18 cellular contexts compared by ENCODE assay signal in the genomic region with DNA sequence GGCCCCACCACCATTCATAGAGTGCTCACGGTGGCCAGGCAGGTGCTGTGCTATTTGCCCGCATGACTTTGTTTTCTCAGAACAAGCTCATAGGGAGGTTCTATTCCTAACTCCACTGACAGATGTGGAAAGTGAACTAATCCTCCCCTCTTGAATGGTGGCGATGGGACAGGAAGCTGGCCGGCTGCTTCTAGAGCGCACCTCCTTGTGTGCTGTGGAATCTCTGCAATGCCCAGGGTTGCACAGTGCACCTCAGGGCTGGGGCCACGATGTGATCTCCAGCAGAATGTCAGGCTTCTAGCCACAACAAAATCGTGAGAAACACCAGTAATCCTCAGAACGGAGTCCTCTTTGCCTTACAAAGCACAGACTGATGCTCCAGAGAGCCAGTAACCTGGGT. TPM values are rescaled to one million over a fixed set of nuclear protein-coding genes. Genes with fewer than 3 reads are reported as not detected.
A peak's percentile ranks its signal among the peaks of the same experiment; 100 is the strongest.
DNase-seq lines count a peak whose midpoint lies in the region; ATAC-seq, FAIRE-seq and TF ChIP-seq lines count a peak whose summit lies in the region.
"Had no signal": no experiment of that assay in that cellular context is flagged by ENCODE, and none has a peak within 500 bp of the region (broad histone marks: within the 10 kb centered on the region; RNA-seq: fewer than 3 reads in every experiment).

No MANE protein-coding gene starts in this region.

- no peaks in the 10 kb centered on the region for H3K79me2 ChIP-seq in HepG2 (ENCODE audit: insufficient read depth, low read length)

- H3K27ac ChIP-seq in HepG2 (ENCODE audit: extremely low read length, insufficient read depth, low read length) (no peak overlapping the region), right lobe of liver (no peak overlapping the region), mesodermal cell (ENCODE audit: low read depth, low read length, severe bottlenecking) (peak overlapping the region; percentile 5)
- H3K27ac ChIP-seq: HL-60 had no signal

- H3K9ac ChIP-seq in HepG2 (ENCODE audit: insufficient read depth, low read depth, low read length): no peak overlapping the region

- H3K9me3 ChIP-seq in HepG2 (ENCODE audit: low read length) (no peaks in the 10 kb centered on the region), right lobe of liver (no peaks in the 10 kb centered on the region), mesodermal cell (ENCODE audit: control insufficient read depth, low read length) (no peaks in the 10 kb centered on the region)

- H3K4me1 ChIP-seq in HepG2 (ENCODE audit: insufficient read depth, low read length): peaks cover 53% of the 10 kb centered on the region
- H3K4me1 ChIP-seq in right lobe of liver: no peaks in the 10 kb centered on the region
- H3K4me1 ChIP-seq in mesodermal cell (ENCODE audit: control insufficient read depth, insufficient read depth, low read length, poor library complexity, severe bottlenecking): no peaks in the 10 kb centered on the region

- H3K4me3 ChIP-seq in HepG2 (replicated peaks in 1 of 3; ENCODE audit: insufficient read depth in 1 of 3, low read depth in 2 of 3, low read length in 3 of 3) (peak overlapping the region in 1 of 3 experiments; percentile 21; a peak in 1 of 6 replicates), right lobe of liver (no peak overlapping the region), choroid plexus epithelial cell (ENCODE audit: low read depth, low read length) (no peak overlapping the region), mesodermal cell (ENCODE audit: extremely low read depth, insufficient read depth, low read length, poor library complexity, severe bottlenecking) (no peak overlapping the region)

- peak; percentile 51 for ATAC-seq in HepG2
- ATAC-seq in right lobe of liver: no peak

- no TSS peak for BruUV-seq in HepG2 (replicated peaks; lab: Mats Ljungman, UMichigan)

- TF ChIP-seq CTCF in HepG2 (CRISPR knock-in tag; IDR thresholded peaks at IDR 0.05): no peak
- no peak for TF ChIP-seq CTCF in right lobe of liver (IDR thresholded peaks at IDR 0.05)
- TF ChIP-seq CTCF in choroid plexus epithelial cell (conservative IDR thresholded peaks at IDR 0.05; ENCODE audit: low read depth, low read length): no peak

- DNase-seq in HepG2 (ENCODE audit: low spot score): no peak
- no peak for DNase-seq in right lobe of liver
- DNase-seq in choroid plexus epithelial cell (ENCODE audit: low read depth): peak; percentile 63
- no peak for DNase-seq in posterior vena cava (ENCODE audit: low spot score)
- no peak for DNase-seq in dedifferentiated amniotic fluid mesenchymal stem cell (ENCODE audit: extremely low spot score)
- no peak for DNase-seq in NCI-H1105 (lab: John Stamatoyannopoulos, UW)
- DNase-seq in T-helper 2 cell: no peak
- DNase-seq: 8988T, HFFc6, NCI-H187 treated with DMSO at 0.1 percent for 48 hours, Right ventricle myocardium superior had no signal

- in situ Hi-C loops in HepG2 (cut with HindIII; ENCODE audit: extremely low pct_ligation_motif_present, low pct_unique_long_range_greater_than_20kb): loop anchor here (10.0 kb wide), 1 partner anchor 236 kb away; no protein-coding TSS in a partner anchor

- TF ChIP-seq RAD21 in HepG2 (CRISPR knock-in tag; IDR thresholded peaks at IDR 0.05): no peak

- no peak overlapping the region for H2AFZ ChIP-seq in HepG2 (ENCODE audit: low read length)

- FAIRE-seq in HepG2 (lab: Jason Lieb, UNC): no peak
- FAIRE-seq: G401.6, H54, RCC 7860 had no signal

- no peak for TF ChIP-seq POLR2A in HepG2 (IDR thresholded peaks at IDR 0.05; ENCODE audit: insufficient read depth in 1 of 2, low read depth in 2 of 2, low read length in 2 of 2)
- TF ChIP-seq POLR2A in right lobe of liver (IDR thresholded peaks at IDR 0.05): no peak

- H3K27me3 ChIP-seq in HepG2 (ENCODE audit: control insufficient read depth in 1 of 2, insufficient read depth in 2 of 2, low read length in 2 of 2): no peaks in the 10 kb centered on the region
- no peaks in the 10 kb centered on the region for H3K27me3 ChIP-seq in right lobe of liver

- CTCF ChIA-PET in HepG2 (lab: Yijun Ruan, JAX; ENCODE audit: low intra/inter-chr PET ratio, low total read pairs): interaction anchor here (0.6 to 1.5 kb wide), 3 partner anchors 9 to 108 kb away, joined by 3 to 6 read pairs (median 3); no protein-coding TSS in a partner anchor

- POLR2A ChIA-PET in HepG2 (lab: Yijun Ruan, JAX): interaction anchor here (0.5 to 1.9 kb wide), 2 partner anchors 54 to 1684 kb away, joined by 3 to 4 read pairs; a partner anchor contains a TSS

- no peak for TF ChIP-seq EP300 in HepG2 (IDR thresholded peaks at IDR 0.05; ENCODE audit: low read depth in 2 of 2, low read length in 2 of 2)
- TF ChIP-seq EP300 in HepG2 (CRISPR knock-in tag; IDR thresholded peaks at IDR 0.05; ENCODE audit: borderline replicate concordance): no peak

- H3K36me3 ChIP-seq in HepG2 (replicated peaks in 1 of 2; ENCODE audit: control insufficient read depth in 1 of 2, insufficient read depth in 2 of 2, low read length in 2 of 2): no peaks in the 10 kb centered on the region
- no peaks in the 10 kb centered on the region for H3K36me3 ChIP-seq in right lobe of liver
- H3K36me3 ChIP-seq in mesodermal cell (ENCODE audit: control insufficient read depth, insufficient read depth, low read length): no peaks in the 10 kb centered on the region

- WGBS in HepG2 (ENCODE audit: low lambda C conversion rate): 39% methylated on average over 6 of the region's 8 CpGs
- 50% methylated on average over 3 of the region's 8 CpGs for WGBS in right lobe of liver (ENCODE audit: insufficient coverage, low coverage, low lambda C conversion rate, missing lambda C conversion rate)
- WGBS in mesodermal cell (ENCODE audit: insufficient coverage in 2 of 2), 2 experiments: 77 to 79% methylated on average over 6 to 8 of the region's 8 CpGs

- peak overlapping the region; percentile 33 for H3K4me2 ChIP-seq in HepG2 (ENCODE audit: low read depth, low read length)

- H4K20me1 ChIP-seq in HepG2 (ENCODE audit: insufficient read depth, low read length): no peaks in the 10 kb centered on the region

- intact Hi-C loops in HepG2 (cut with micrococcal nuclease; ENCODE audit: unreplicated experiment) (loop anchor here (2.0 to 5.0 kb wide), 2 partner anchors 222 to 232 kb away; no protein-coding TSS in a partner anchor), right lobe of liver (cut with DNase I) (no loop called here), posterior vena cava (cut with DNase I) (no loop called here)

TF ChIP-seq in HepG2, 621 proteins besides CTCF, POLR2A, EP300 and RAD21:
- TF ChIP-seq TEAD3 (CRISPR knock-in tag; optimal IDR thresholded peaks at IDR 0.05; ENCODE audit: borderline replicate concordance) (peak; percentile 15), BCL6 (CRISPR knock-in tag; IDR thresholded peaks at IDR 0.05) (0 out of 2 replicates have a peak, but pooled peaks have one; percentile 13), ZNF232 (CRISPR knock-in tag; IDR thresholded peaks at IDR 0.05; ENCODE audit: borderline replicate concordance) (no peak)
- TF ChIP-seq, protein P1, sequence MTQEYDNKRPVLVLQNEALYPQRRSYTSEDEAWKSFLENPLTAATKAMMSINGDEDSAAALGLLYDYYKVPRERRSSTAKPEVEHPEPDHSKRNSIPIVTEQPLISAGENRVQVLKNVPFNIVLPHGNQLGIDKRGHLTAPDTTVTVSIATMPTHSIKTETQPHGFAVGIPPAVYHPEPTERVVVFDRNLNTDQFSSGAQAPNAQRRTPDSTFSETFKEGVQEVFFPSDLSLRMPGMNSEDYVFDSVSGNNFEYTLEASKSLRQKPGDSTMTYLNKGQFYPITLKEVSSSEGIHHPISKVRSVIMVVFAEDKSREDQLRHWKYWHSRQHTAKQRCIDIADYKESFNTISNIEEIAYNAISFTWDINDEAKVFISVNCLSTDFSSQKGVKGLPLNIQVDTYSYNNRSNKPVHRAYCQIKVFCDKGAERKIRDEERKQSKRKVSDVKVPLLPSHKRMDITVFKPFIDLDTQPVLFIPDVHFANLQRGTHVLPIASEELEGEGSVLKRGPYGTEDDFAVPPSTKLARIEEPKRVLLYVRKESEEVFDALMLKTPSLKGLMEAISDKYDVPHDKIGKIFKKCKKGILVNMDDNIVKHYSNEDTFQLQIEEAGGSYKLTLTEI (CRISPR knock-in tag; conservative IDR thresholded peaks at IDR 0.05): no peak

RNA-seq across cellular contexts. Expression of a gene that starts 53.8 kb away (rescaled TPM):
- 14.4 and 17.5 TPM in 2 replicates for total RNA-seq in HepG2 (2016; rRNA removed; fragmentation: Illumina TruSeq; extraction: Trizol)
- 5.9 and 6.8 TPM in 2 replicates for total RNA-seq in HepG2 (2016; cell fraction: cytosol; rRNA removed; fragmentation: Illumina TruSeq; extraction: Trizol; ENCODE audit: low read depth)
- total RNA-seq in HepG2 (2016; cell fraction: insoluble cytoplasmic fraction; rRNA removed; fragmentation: Illumina TruSeq; extraction: Trizol): 11.7 and 17.5 TPM in 2 replicates
- total RNA-seq in HepG2 (2016; cell fraction: membrane; rRNA removed; fragmentation: Illumina TruSeq; extraction: Trizol): 9.8 and 11.5 TPM in 2 replicates
- total RNA-seq in HepG2 (2016; cell fraction: nucleus; rRNA removed; fragmentation: Illumina TruSeq; extraction: Trizol): 33.2 and 38.2 TPM in 2 replicates
- 11.8 and 17.3 TPM in 2 replicates for polyA plus RNA-seq in HepG2 (2011; rRNA removed)
- 15.4 and 19.5 TPM in 2 replicates for polyA plus RNA-seq in HepG2 (2011; cell fraction: cytosol; rRNA removed)
- polyA plus RNA-seq in HepG2 (2011; cell fraction: nucleus; rRNA removed): 54.1 and 61.7 TPM in 2 replicates
- polyA plus RNA-seq in HepG2 (2012): 25.2 and 36.8 TPM in 2 replicates
- polyA plus RNA-seq in HepG2 (2016; cell fraction: cytosol; fragmentation: Illumina TruSeq; extraction: Trizol; ENCODE audit: low read depth): 2.0 and 2.2 TPM in 2 replicates
- 12.7 and 15.3 TPM in 2 replicates for polyA plus RNA-seq in HepG2 (2016; cell fraction: insoluble cytoplasmic fraction; fragmentation: Illumina TruSeq; extraction: Trizol; ENCODE audit: low read depth)
- polyA plus RNA-seq in HepG2 (2016; cell fraction: membrane; fragmentation: Illumina TruSeq; extraction: Trizol; ENCODE audit: low read depth): 5.3 and 6.1 TPM in 2 replicates
- polyA plus RNA-seq in HepG2 (2016; cell fraction: nucleus; fragmentation: Illumina TruSeq; extraction: Trizol; ENCODE audit: insufficient read depth, low read depth): 42.3 and 52.5 TPM in 2 replicates
- polyA minus RNA-seq in HepG2 (2011; rRNA and poly(A)+ RNA removed; ENCODE audit: low replicate concordance): 1.4 and 75.8 TPM in 2 replicates
- 30.2 and 44.5 TPM in 2 replicates for polyA minus RNA-seq in HepG2 (2011; cell fraction: cytosol; rRNA and poly(A)+ RNA removed)
- polyA minus RNA-seq in HepG2 (2011; cell fraction: nucleus; rRNA and poly(A)+ RNA removed): 77.3 and 90.4 TPM in 2 replicates
- 10 to 100 TPM; 11.7 to 27.6 (median 16.3) TPM for total RNA-seq in right lobe of liver
- 2.5 TPM for polyA plus RNA-seq in mesodermal cell (2013, experiment 1 of 2)
- polyA plus RNA-seq in mesodermal cell (2013, experiment 2 of 2): 1.9 TPM
- total RNA-seq in posterior vena cava: 1 to 10 TPM; 5.2 to 5.6 TPM
- total RNA-seq: OCI-LY7 had no signal
- polyA plus RNA-seq: AG04450 had no signal
